ENCODE assay signal across 1 cellular context in genomic region chr7:91632948-91633519, GRCh38.
TF ChIP-seq lines count a peak whose summit lies in the region.

No MANE protein-coding gene starts in this region.

TF ChIP-seq in K562, 482 proteins besides CTCF, POLR2A, EP300 and RAD21 (continued from another document and continues in another):
- no peak for TF ChIP-seq EWSR1 (IDR thresholded peaks at IDR 0.05; ENCODE audit: borderline replicate concordance, low read depth, partially characterized antibody)
- no peak for TF ChIP-seq RAD51 (IDR thresholded peaks at IDR 0.05; ENCODE audit: borderline replicate concordance, low read depth)
- TF ChIP-seq KDM5B (IDR thresholded peaks at IDR 0.05; ENCODE audit: insufficient replicate concordance, low read depth, low read length), result no peak
- TF ChIP-seq ARID2 (IDR thresholded peaks at IDR 0.05), result no peak
- no peak for TF ChIP-seq HMGXB4 (CRISPR knock-in tag; IDR thresholded peaks at IDR 0.05)
- no peak for TF ChIP-seq ZBTB49 (CRISPR knock-in tag; IDR thresholded peaks at IDR 0.05; ENCODE audit: borderline replicate concordance)
- no peak for TF ChIP-seq NFE2L1 (tag; IDR thresholded peaks at IDR 0.05; ENCODE audit: borderline replicate concordance, low read depth)
- 0 out of 2 replicates have a peak, but pooled peaks have one; percentile 29 for TF ChIP-seq POLR2AphosphoS5 (IDR thresholded peaks at IDR 0.05; ENCODE audit: control insufficient read depth, insufficient read depth, low read depth, low read length)
- TF ChIP-seq GTF2E2 (tag; IDR thresholded peaks at IDR 0.05), result no peak
- no peak for TF ChIP-seq AFF1 (IDR thresholded peaks at IDR 0.05; ENCODE audit: low read depth in 1 of 2, partially characterized antibody in 2 of 2)
- TF ChIP-seq BACH1 (tag; IDR thresholded peaks at IDR 0.05), result no peak
- TF ChIP-seq MAFK (IDR thresholded peaks at IDR 0.05; ENCODE audit: low read length), result no peak
- no peak for TF ChIP-seq CREBBP (IDR thresholded peaks at IDR 0.05; ENCODE audit: low read depth, low read length)
- TF ChIP-seq SUPT5H (IDR thresholded peaks at IDR 0.05), result no peak
- TF ChIP-seq MNT (conservative IDR thresholded peaks at IDR 0.05), result no peak
- peak; percentile 40; the same call in 1 of the 2 replicates for TF ChIP-seq ZNF395 (CRISPR knock-in tag; IDR thresholded peaks at IDR 0.05)
- TF ChIP-seq FOXO4 (CRISPR knock-in tag; IDR thresholded peaks at IDR 0.05), result no peak
- no peak for TF ChIP-seq NR3C1 (CRISPR knock-in tag; IDR thresholded peaks at IDR 0.05)
- TF ChIP-seq GTF2A2 (tag; IDR thresholded peaks at IDR 0.05), result no peak
- TF ChIP-seq ADNP (tag; IDR thresholded peaks at IDR 0.05), result no peak
- no peak for TF ChIP-seq ZBTB2 (IDR thresholded peaks at IDR 0.05)
- TF ChIP-seq HEY1 (CRISPR knock-in tag; IDR thresholded peaks at IDR 0.05; ENCODE audit: borderline replicate concordance), result no peak
- no peak for TF ChIP-seq XRCC5 (IDR thresholded peaks at IDR 0.05; ENCODE audit: low read depth, low read length)
- TF ChIP-seq COPS2 (conservative IDR thresholded peaks at IDR 0.05), result no peak
- no peak for TF ChIP-seq CSDE1 (IDR thresholded peaks at IDR 0.05)
- no peak for TF ChIP-seq JUNB (CRISPR knock-in tag; conservative IDR thresholded peaks at IDR 0.05)
- no peak for TF ChIP-seq TEAD2 (tag; IDR thresholded peaks at IDR 0.05)
- TF ChIP-seq STAT5A (IDR thresholded peaks at IDR 0.05; ENCODE audit: borderline replicate concordance, low read length), result peak; percentile 61; the same call in 1 of the 2 replicates
- no peak for TF ChIP-seq ARNT (IDR thresholded peaks at IDR 0.05)
- TF ChIP-seq NR2C2 (CRISPR knock-in tag; IDR thresholded peaks at IDR 0.05), result no peak
- TF ChIP-seq NR2C2 (tag; IDR thresholded peaks at IDR 0.05), result no peak
- no peak for TF ChIP-seq RBM14 (IDR thresholded peaks at IDR 0.05; ENCODE audit: borderline replicate concordance, insufficient read depth, low read depth, low read length)
- TF ChIP-seq MYBL2 (IDR thresholded peaks at IDR 0.05; ENCODE audit: low read depth), result no peak
- TF ChIP-seq MYBL2 (CRISPR knock-in tag; IDR thresholded peaks at IDR 0.05; ENCODE audit: borderline replicate concordance), result no peak
- TF ChIP-seq GTF2B (IDR thresholded peaks at IDR 0.05; ENCODE audit: extremely low read depth, insufficient read length), result no peak
- no peak for TF ChIP-seq IRF2 (CRISPR knock-in tag; IDR thresholded peaks at IDR 0.05)
- no peak for TF ChIP-seq HSF4 (CRISPR knock-in tag; IDR thresholded peaks at IDR 0.05; ENCODE audit: borderline replicate concordance)
- peak in 1 of 2 experiments; percentile 88; a peak in 2 of 4 replicates for TF ChIP-seq RCOR1 (IDR thresholded peaks at IDR 0.05; ENCODE audit: borderline replicate concordance in 1 of 2, low read depth in 2 of 2, low read length in 2 of 2)
- no peak for TF ChIP-seq VEZF1 (CRISPR knock-in tag; IDR thresholded peaks at IDR 0.05)
- TF ChIP-seq BCLAF1 (IDR thresholded peaks at IDR 0.05; ENCODE audit: borderline replicate concordance in 1 of 2, control insufficient read depth in 1 of 2, low read depth in 2 of 2, low read length in 1 of 2), result no peak
